Comparison of ENCODE assay signal across 16 cellular contexts in genomic region chr15:40112789-40113188, GRCh38. TPM values are rescaled to one million over a fixed set of nuclear protein-coding genes. Genes with fewer than 3 reads are reported as not detected.
DNase-seq lines count a peak whose midpoint lies in the region; FAIRE-seq and TF ChIP-seq lines count a peak whose summit lies in the region.
"Had no signal": no experiment of that assay in that cellular context is flagged by ENCODE, and none has a peak within 500 bp of the region (broad histone marks: within the 10 kb centered on the region; RNA-seq: fewer than 3 reads in every experiment).

No MANE protein-coding gene starts in this region.

- H3K27me3 Mint-ChIP-seq in glutamatergic neuron (ENCODE audit: unreplicated experiment), result peaks cover 6% of the 10 kb centered on the region

- H3K4me1 Mint-ChIP-seq in glutamatergic neuron (ENCODE audit: low read depth, unreplicated experiment), result peaks cover 5% of the 10 kb centered on the region

- H3K9me3 Mint-ChIP-seq in glutamatergic neuron (ENCODE audit: unreplicated experiment), result no peaks in the 10 kb centered on the region

- H4K20me1 ChIP-seq in OCI-LY3 (ENCODE audit: insufficient read depth, low read length) (no peaks in the 10 kb centered on the region), osteoblast (ENCODE audit: insufficient read depth, low read length) (no peaks in the 10 kb centered on the region)

- no peaks in the 10 kb centered on the region for H3K9me3 ChIP-seq in OCI-LY3 (ENCODE audit: insufficient read depth, low read length)
- no peaks in the 10 kb centered on the region for H3K9me3 ChIP-seq in osteoblast (ENCODE audit: low read depth, low read length)
- H3K9me3 ChIP-seq: MG63 had no signal

- H3K27me3 ChIP-seq in OCI-LY3 (ENCODE audit: low read depth, low read length) (no peaks in the 10 kb centered on the region), osteoblast (ENCODE audit: insufficient read depth, low read length) (peaks cover 43% of the 10 kb centered on the region)
- H3K27me3 ChIP-seq: MG63 had no signal

- no peak overlapping the region for H3K27ac Mint-ChIP-seq in glutamatergic neuron (ENCODE audit: unreplicated experiment)

- H3K9ac ChIP-seq in OCI-LY3 (ENCODE audit: low read length), result no peak overlapping the region

- TF ChIP-seq CTCF in OCI-LY3 (IDR thresholded peaks at IDR 0.05; ENCODE audit: low read depth, low read length) (no peak), glutamatergic neuron (IDR thresholded peaks at IDR 0.05; ENCODE audit: partially characterized antibody, unreplicated experiment) (no peak), osteoblast (IDR thresholded peaks at IDR 0.05; ENCODE audit: extremely low read depth, low read depth, low read length) (no peak)

- no peak overlapping the region for H2AFZ ChIP-seq in OCI-LY3 (ENCODE audit: low read depth, low read length)
- no peak overlapping the region for H2AFZ ChIP-seq in osteoblast (ENCODE audit: low read length)

- peak overlapping the region; percentile 10 for H3K4me3 Mint-ChIP-seq in glutamatergic neuron (ENCODE audit: unreplicated experiment)

- peaks cover 17% of the 10 kb centered on the region for H3K79me2 ChIP-seq in OCI-LY3 (ENCODE audit: low read length)
- H3K79me2 ChIP-seq in osteoblast (ENCODE audit: insufficient read depth, low read length), result no peaks in the 10 kb centered on the region

- no peak overlapping the region for H3K27ac ChIP-seq in OCI-LY3 (ENCODE audit: low read length)
- no peak overlapping the region for H3K27ac ChIP-seq in osteoblast (ENCODE audit: low read depth, low read length)

- H3K36me3 ChIP-seq in OCI-LY3 (replicated peaks; ENCODE audit: low read depth, low read length) (peaks cover under 1% of the 10 kb centered on the region), osteoblast (ENCODE audit: insufficient read depth, low read length) (no peaks in the 10 kb centered on the region)
- H3K36me3 ChIP-seq: MG63 had no signal

- no peaks in the 10 kb centered on the region for H3K36me3 Mint-ChIP-seq in glutamatergic neuron (ENCODE audit: unreplicated experiment)

- peak; percentile 5 for DNase-seq in activated effector memory CD4-positive, alpha-beta T cell treated with anti-CD3 and anti-CD28 coated beads, Interleukin-2, amount 50 U/mL, for 16 hours
- no peak for DNase-seq in activated effector memory CD4-positive, alpha-beta T cell treated with Interleukin-2 at 50 U/mL for 16 hours
- DNase-seq in glutamatergic neuron, result no peak
- peak; percentile 49 for DNase-seq in osteoblast (ENCODE audit: insufficient read length, low spot score, missing footprints)
- no peak for DNase-seq in HTR-8/SVneo (ENCODE audit: insufficient read length, low spot score)
- DNase-seq in RPMI8226, result no peak
- DNase-seq in UCSD-AML1 (lab: John Stamatoyannopoulos, UW; ENCODE audit: unreplicated experiment), result no peak
- DNase-seq: COR-L47, GF-D8, Karpas-422, MG63, NCI-H1092, NCI-H2227 treated with DMSO at 0.1 percent for 48 hours, NCI-H524 had no signal

- H3K4me2 ChIP-seq in OCI-LY3 (ENCODE audit: low read length) (peak overlapping the region; percentile 46; the same call in 1 of the 2 replicates), osteoblast (ENCODE audit: insufficient read depth, low read length) (no peak overlapping the region)

- no peak for FAIRE-seq in HTR-8/SVneo (lab: Jason Lieb, UNC)
- FAIRE-seq: H54 had no signal

- no peak overlapping the region for H3K4me3 ChIP-seq in OCI-LY3 (ENCODE audit: low read length)
- H3K4me3 ChIP-seq in osteoblast (ENCODE audit: insufficient read depth, low read length), result no peak overlapping the region
- H3K4me3 ChIP-seq: MG63 had no signal

- H3K4me1 ChIP-seq in OCI-LY3 (ENCODE audit: low read length) (peaks cover 39% of the 10 kb centered on the region), osteoblast (ENCODE audit: insufficient read depth, low read length) (peaks cover 11% of the 10 kb centered on the region)

RNA-seq across cellular contexts. Expression of gene BMF, which starts 4.1 kb away (rescaled TPM):
- total RNA-seq in glutamatergic neuron (ENCODE audit: unreplicated experiment) (11.3 TPM), osteoblast (8.0 TPM in 2 replicates)

RNA-seq across cellular contexts. Expression of gene BUB1B, which starts 48.1 kb away (rescaled TPM):
- total RNA-seq in glutamatergic neuron (ENCODE audit: unreplicated experiment) (16.5 TPM), osteoblast (2.2 and 4.1 TPM in 2 replicates)

Comparison
In these comparisons a context has a peak if more than half of its experiments do, and no peak if none do; other contexts are left out.
1. DNase-seq: peak in activated effector memory CD4-positive, alpha-beta T cell treated with anti-CD3 and anti-CD28 coated beads, Interleukin-2, amount 50 U/mL, for 16 hours (single experiment) and osteoblast (single experiment); none in activated effector memory CD4-positive, alpha-beta T cell treated with Interleukin-2 at 50 U/mL for 16 hours (single experiment), glutamatergic neuron (single experiment), HTR-8/SVneo (single experiment), RPMI8226 (single experiment) and UCSD-AML1 (single experiment).